ENCODE assay signal across 24 cellular contexts in the genomic region with DNA sequence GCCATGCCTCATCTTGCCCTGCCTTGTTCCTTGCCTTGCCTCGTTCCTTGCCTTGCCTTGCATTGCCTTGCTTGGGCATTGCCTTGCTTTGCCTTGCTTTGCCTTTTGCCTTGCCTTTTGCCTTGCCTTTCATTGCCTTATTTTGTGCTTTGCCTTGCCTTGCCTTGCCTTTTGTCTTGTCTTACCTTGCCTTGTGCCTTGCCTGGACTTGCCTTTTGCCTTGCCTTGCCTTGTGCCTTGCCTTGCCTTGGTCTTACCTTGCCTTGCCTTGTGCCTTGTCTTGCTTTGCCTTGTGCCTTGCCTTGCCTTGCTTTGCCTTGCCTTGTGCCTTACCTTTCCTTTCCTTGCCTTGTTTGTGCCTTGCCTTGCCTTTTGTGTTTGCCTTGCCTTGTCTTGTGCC.
DNase-seq lines count a peak whose midpoint lies in the region; ATAC-seq, FAIRE-seq and TF ChIP-seq lines count a peak whose summit lies in the region.
"Had no signal": no experiment of that assay in that cellular context is flagged by ENCODE, and none has a peak within 500 bp of the region (broad histone marks: within the 10 kb centered on the region; RNA-seq: fewer than 3 reads in every experiment).

No MANE protein-coding gene starts in this region.

- H3K27ac ChIP-seq in mammary epithelial cell (ENCODE audit: insufficient read depth, low read depth, low read length) (no peak overlapping the region), breast epithelium (no peak overlapping the region), H1 (ENCODE audit: low read depth, low read length) (no peak overlapping the region), neuronal stem cell (replicated peaks; ENCODE audit: low read length) (no peak overlapping the region)
- H3K27ac ChIP-seq: 22Rv1; BLaER1 treated with 17β-estradiol and CSF1 and Interleukin-3, amounts not matched to agents 10 nM and 100 nM had no signal

- H3K4me3 ChIP-seq in mammary epithelial cell (replicated peaks in 1 of 3; ENCODE audit: insufficient read depth in 1 of 3, low read depth in 2 of 3, low read length in 3 of 3) (no peak overlapping the region), breast epithelium (no peak overlapping the region), H1 (ENCODE audit: extremely low read depth in 1 of 4, insufficient read depth in 2 of 4, low read depth in 3 of 4, low read length in 4 of 4) (no peak overlapping the region), neuronal stem cell (ENCODE audit: low read length in 2 of 2) (no peak overlapping the region)
- H3K4me3 ChIP-seq: BLaER1 treated with 17β-estradiol and CSF1 and Interleukin-3, amounts not matched to agents 10 nM and 100 nM had no signal

- H2AFZ ChIP-seq in mammary epithelial cell (ENCODE audit: low read depth, low read length) (no peak overlapping the region), H1 (ENCODE audit: low read length) (no peak overlapping the region; the same call in 1 of the 2 replicates), neuronal stem cell (ENCODE audit: low read length) (no peak overlapping the region)

- H3K9ac ChIP-seq in mammary epithelial cell (ENCODE audit: insufficient read depth, low read length) = no peak overlapping the region
- H3K9ac ChIP-seq in H1 (replicated peaks in 1 of 4; ENCODE audit: extremely low read depth in 1 of 4, low read depth in 3 of 4, low read length in 3 of 4) = no peak overlapping the region
- no peak overlapping the region for H3K9ac ChIP-seq in neuronal stem cell (ENCODE audit: low read depth, low read length, poor library complexity)
- H3K9ac ChIP-seq: BLaER1 treated with 17β-estradiol and CSF1 and Interleukin-3, amounts not matched to agents 10 nM and 100 nM had no signal

- peak overlapping the region; percentile 99 for H2AK5ac ChIP-seq in H1 (ENCODE audit: low read depth, low read length)
- H2AK5ac ChIP-seq in neuronal stem cell (ENCODE audit: low read depth, low read length) = no peak overlapping the region

- H3K27me3 ChIP-seq in mammary epithelial cell (ENCODE audit: insufficient read depth, low read length) = no peaks in the 10 kb centered on the region
- H3K27me3 ChIP-seq in breast epithelium = peaks cover 0 to 6% of the 10 kb centered on the region in 2 donors
- H3K27me3 ChIP-seq in H1 (replicated peaks in 1 of 4; ENCODE audit: control insufficient read depth in 3 of 4, extremely low read depth in 1 of 4, insufficient read depth in 3 of 4, low read length in 3 of 4) = peaks cover 0 to 2% (median 0%) of the 10 kb centered on the region in 4 experiments; a peak in 1 of 7 replicates
- no peaks in the 10 kb centered on the region for H3K27me3 ChIP-seq in neuronal stem cell (ENCODE audit: control insufficient read depth in 3 of 3, insufficient read depth in 3 of 3, low read depth in 1 of 3, low read length in 3 of 3)
- H3K27me3 ChIP-seq: BE2C; BLaER1 treated with 17β-estradiol and CSF1 and Interleukin-3, amounts not matched to agents 10 nM and 100 nM had no signal

- H3K36me3 ChIP-seq in mammary epithelial cell (ENCODE audit: insufficient read depth, low read length) (no peaks in the 10 kb centered on the region), breast epithelium (no peaks in the 10 kb centered on the region), H1 (ENCODE audit: control insufficient read depth in 2 of 4, insufficient read depth in 4 of 4, low read length in 3 of 4) (no peaks in the 10 kb centered on the region), neuronal stem cell (replicated peaks in 1 of 2; ENCODE audit: control insufficient read depth in 2 of 2, insufficient read depth in 2 of 2, low read length in 2 of 2) (no peaks in the 10 kb centered on the region)
- H3K36me3 ChIP-seq: BE2C; BLaER1 treated with 17β-estradiol and CSF1 and Interleukin-3, amounts not matched to agents 10 nM and 100 nM had no signal

- no peaks in the 10 kb centered on the region for H3K79me2 ChIP-seq in mammary epithelial cell (ENCODE audit: insufficient read depth, low read length)
- no peaks in the 10 kb centered on the region for H3K79me2 ChIP-seq in H1 (ENCODE audit: control insufficient read depth in 1 of 2, insufficient read depth in 2 of 2, low read length in 2 of 2)

- CTCF ChIA-PET in mammary epithelial cell (lab: Charles Lee; ENCODE audit: low non-redundant PET) = no interaction called here
- CTCF ChIA-PET in H1 (lab: Charles Lee; ENCODE audit: partially characterized antibody) = no interaction called here

- H4K8ac ChIP-seq in H1 (ENCODE audit: extremely low read depth, insufficient read depth, low read length) (no peak overlapping the region), neuronal stem cell (ENCODE audit: low read depth, low read length) (no peak overlapping the region)

- no peaks in the 10 kb centered on the region for H3K23me2 ChIP-seq in H1 (ENCODE audit: low read depth, low read length)

- peak overlapping the region; percentile 10 for H2BK120ac ChIP-seq in H1 (replicated peaks; ENCODE audit: low read depth, low read length)
- H2BK120ac ChIP-seq in neuronal stem cell (ENCODE audit: low read depth, low read length) = no peak overlapping the region

- DNase-seq in mammary epithelial cell = peak; percentile 58
- no peak for DNase-seq in breast epithelium (ENCODE audit: low spot score in 2 of 2)
- no peak for DNase-seq in H1 (ENCODE audit: low read depth in 1 of 2, low spot score in 2 of 2)
- no peak for DNase-seq in neuronal stem cell (ENCODE audit: low spot score)
- DNase-seq in retina = no peak
- DNase-seq: AML-193; BE2C; Calu3; CD4-positive, alpha-beta memory T cell; COR-L47; DMS53; DMS79 treated with DMSO at 0.1 percent for 48 hours; GF-D8; GOT3; H7; HFFc6 had no signal

- no peak for TF ChIP-seq POLR2A in breast epithelium (IDR thresholded peaks at IDR 0.05)
- TF ChIP-seq POLR2A in H1 (IDR thresholded peaks at IDR 0.05; ENCODE audit: control extremely low read depth in 1 of 2, low read depth in 2 of 2, low read length in 2 of 2) = no peak

- H3K18ac ChIP-seq in H1 (ENCODE audit: extremely low read depth, low read length) (peak overlapping the region; percentile 78), neuronal stem cell (ENCODE audit: low read length) (no peak overlapping the region)

- no peak overlapping the region for H3K56ac ChIP-seq in H1 (replicated peaks; ENCODE audit: insufficient read length, low read depth, low read length)

- H3K9me3 ChIP-seq in mammary epithelial cell (replicated peaks; ENCODE audit: insufficient read depth, low read length) = peaks cover 36% of the 10 kb centered on the region
- peaks cover 0 to 15% of the 10 kb centered on the region in 2 donors for H3K9me3 ChIP-seq in breast epithelium
- H3K9me3 ChIP-seq in H1 (ENCODE audit: insufficient read depth in 2 of 2, low read depth in 1 of 2, low read length in 1 of 2) = no peaks in the 10 kb centered on the region
- peaks cover 0 to 21% of the 10 kb centered on the region in 2 donors for H3K9me3 ChIP-seq in neuronal stem cell (replicated peaks in 1 of 2; ENCODE audit: control insufficient read depth in 2 of 2, insufficient read depth in 1 of 2, low read depth in 1 of 2, low read length in 2 of 2)
- H3K9me3 ChIP-seq: BE2C had no signal

- TF ChIP-seq EP300 in H1 (IDR thresholded peaks at IDR 0.05; ENCODE audit: borderline replicate concordance in 1 of 2, low read depth in 2 of 2, low read length in 2 of 2) = no peak

- FAIRE-seq in H1 (lab: Jason Lieb, UNC) = no peak
- FAIRE-seq: A204.1, GM12891, GM18507 had no signal

- in situ Hi-C loops in mammary epithelial cell (cut with MboI; ENCODE audit: low sequenced_read_pairs in 2 of 2) = no loop called here

- no peak for TF ChIP-seq CTCF in mammary epithelial cell (conservative IDR thresholded peaks at IDR 0.05 in 1 of 2, IDR thresholded peaks at IDR 0.05 in 1 of 2; ENCODE audit: extremely low read depth in 1 of 2, insufficient read depth in 1 of 2, low read depth in 1 of 2, low read length in 2 of 2)
- TF ChIP-seq CTCF in breast epithelium (IDR thresholded peaks at IDR 0.05) = no peak
- no peak for TF ChIP-seq CTCF in H1 (IDR thresholded peaks at IDR 0.05; ENCODE audit: control extremely low read depth in 1 of 3, insufficient read depth in 1 of 3, low read depth in 1 of 3, low read length in 3 of 3)

- no peaks in the 10 kb centered on the region for H4K20me1 ChIP-seq in mammary epithelial cell (ENCODE audit: insufficient read depth, low read length)
- H4K20me1 ChIP-seq in H1 (replicated peaks in 1 of 2; ENCODE audit: control insufficient read depth in 1 of 2, insufficient read depth in 2 of 2, low read length in 2 of 2) = no peaks in the 10 kb centered on the region
- H4K20me1 ChIP-seq: BLaER1 treated with 17β-estradiol and CSF1 and Interleukin-3, amounts not matched to agents 10 nM and 100 nM had no signal

- peaks cover 86% of the 10 kb centered on the region for H3K4me1 ChIP-seq in mammary epithelial cell (ENCODE audit: insufficient read depth, low read length)
- H3K4me1 ChIP-seq in breast epithelium = no peaks in the 10 kb centered on the region
- peaks cover 0 to 2% (median 0%) of the 10 kb centered on the region in 4 experiments; a peak in 1 of 7 replicates for H3K4me1 ChIP-seq in H1 (replicated peaks in 1 of 4; ENCODE audit: control insufficient read depth in 3 of 4, insufficient read depth in 4 of 4, low read length in 3 of 4)
- H3K4me1 ChIP-seq in neuronal stem cell (ENCODE audit: control insufficient read depth in 2 of 2, insufficient read depth in 1 of 2, low read depth in 1 of 2, low read length in 2 of 2) = no peaks in the 10 kb centered on the region
- H3K4me1 ChIP-seq: BE2C; BLaER1 treated with 17β-estradiol and CSF1 and Interleukin-3, amounts not matched to agents 10 nM and 100 nM had no signal

- WGBS in mammary epithelial cell (ENCODE audit: low coverage, missing lambda C conversion rate) = 11% methylated on average over 1 of the region's 1 CpG
- WGBS in H1 (ENCODE audit: extremely low coverage in 1 of 2, insufficient coverage in 1 of 2, insufficient read length in 1 of 2, insufficient replicate concordance in 2 of 2, low coverage in 1 of 2, low lambda C conversion rate in 2 of 2, missing lambda C conversion rate in 1 of 2), 2 experiments = no CpG with 5 or more reads among the region's 1 CpG
- WGBS in neuronal stem cell (ENCODE audit: extremely low coverage in 2 of 2, insufficient read length in 2 of 2, insufficient replicate concordance in 1 of 2), 2 donors = no CpG with 5 or more reads among the region's 1 CpG

- dilution Hi-C loops in mammary epithelial cell (cut with HindIII; ENCODE audit: low sequenced_read_pairs) = no loop called here

- peak overlapping the region; percentile 91 for H2BK5ac ChIP-seq in H1 (ENCODE audit: low read depth, low read length)
- no peak overlapping the region for H2BK5ac ChIP-seq in neuronal stem cell (ENCODE audit: low read length)

- H2BK12ac ChIP-seq in H1 (ENCODE audit: low read depth, low read length) (peak overlapping the region; percentile 98), neuronal stem cell (ENCODE audit: low read length) (no peak overlapping the region)

- H2BK20ac ChIP-seq in H1 (ENCODE audit: low read length) = peak overlapping the region; percentile 28

- H3K4me2 ChIP-seq in mammary epithelial cell (ENCODE audit: insufficient read depth, low read depth, low read length) (no peak overlapping the region), H1 (ENCODE audit: insufficient read depth in 1 of 2, low read depth in 2 of 2, low read length in 2 of 2) (no peak overlapping the region), neuronal stem cell (ENCODE audit: insufficient read depth, low read length, poor library complexity, severe bottlenecking) (no peak overlapping the region)
- H3K4me2 ChIP-seq: BLaER1 treated with 17β-estradiol and CSF1 and Interleukin-3, amounts not matched to agents 10 nM and 100 nM had no signal

- ATAC-seq in GM18519 (IDR thresholded peaks at IDR 0.05; ENCODE audit: low FRiP score, unreplicated experiment) (no peak), HG02938 (IDR thresholded peaks at IDR 0.05; ENCODE audit: unreplicated experiment) (no peak)
- ATAC-seq: HCT116 had no signal

- intact Hi-C loops in mammary epithelial cell (cut with micrococcal nuclease) (no loop called here), breast epithelium (cut with DNase I; ENCODE audit: low total_unique reads) (no loop called here)

- H3K14ac ChIP-seq in H1 (ENCODE audit: insufficient read length) (no peak overlapping the region), neuronal stem cell (ENCODE audit: low read length) (no peak overlapping the region)

- POLR2A ChIA-PET in H1 (lab: Charles Lee; ENCODE audit: partially characterized antibody) = no interaction called here

- H3K79me1 ChIP-seq in H1 (ENCODE audit: low read depth, low read length) (no peaks in the 10 kb centered on the region), neuronal stem cell (ENCODE audit: low read depth, low read length) (peaks cover 2% of the 10 kb centered on the region)

- H3K4ac ChIP-seq in H1 (replicated peaks; ENCODE audit: insufficient read length, low read depth, low read length) (no peak overlapping the region), neuronal stem cell (ENCODE audit: low read length) (no peak overlapping the region)

- no peak overlapping the region for H4K5ac ChIP-seq in H1 (ENCODE audit: insufficient read length, low read depth, low read length)

- H2BK15ac ChIP-seq in H1 (ENCODE audit: low read length) = peak overlapping the region; percentile 95
- no peak overlapping the region for H2BK15ac ChIP-seq in neuronal stem cell (ENCODE audit: low read length)

- H4K91ac ChIP-seq in H1 (replicated peaks; ENCODE audit: insufficient read length, low read length) = peak overlapping the region; percentile 79
- H4K91ac ChIP-seq in neuronal stem cell (ENCODE audit: low read depth, low read length, poor library complexity) = peak overlapping the region; percentile 53

- TF ChIP-seq RAD21 in H1 (IDR thresholded peaks at IDR 0.05 in 1 of 2, conservative IDR thresholded peaks at IDR 0.05 in 1 of 2; ENCODE audit: low read depth in 2 of 2, low read length in 2 of 2) = no peak

- BruUV-seq in mammary epithelial cell (replicated peaks; lab: Mats Ljungman, UMichigan) = no TSS peak

- H3K23ac ChIP-seq in H1 (ENCODE audit: insufficient read length) = no peak overlapping the region
- H3K23ac ChIP-seq in neuronal stem cell (ENCODE audit: low read depth, low read length, poor library complexity) = peak overlapping the region; percentile 48
